2 cellular contexts compared by ENCODE assay signal in the genomic region with DNA sequence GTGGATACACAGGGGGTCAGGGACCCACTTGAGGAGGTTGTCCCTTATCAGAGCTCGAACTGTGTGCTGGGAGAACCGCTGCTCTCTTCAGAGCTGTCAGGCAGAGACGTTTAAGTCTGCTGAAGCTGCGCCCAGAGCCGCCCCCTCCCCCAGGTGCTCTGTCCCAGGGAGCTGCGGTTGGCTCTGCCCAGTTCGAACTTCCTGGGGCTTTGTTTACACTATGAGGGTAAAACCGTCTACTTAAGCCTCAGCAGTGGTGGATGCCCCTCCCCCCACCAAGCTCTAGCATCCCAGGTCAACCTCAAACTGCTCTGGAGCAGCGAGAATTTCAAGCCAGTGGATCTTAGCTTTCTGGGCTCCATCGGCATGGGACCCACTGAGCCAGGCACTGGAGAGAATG.
TF ChIP-seq lines count a peak whose summit lies in the region.

No MANE protein-coding gene starts in this region.

TF ChIP-seq in K562, 482 proteins besides CTCF, POLR2A, EP300 and RAD21:
- 0 out of 2 replicates have a peak, but pooled peaks have one; percentile 26 for TF ChIP-seq ZBTB7A (IDR thresholded peaks at IDR 0.05; ENCODE audit: borderline replicate concordance, control insufficient read depth, low read depth, low read length)
- no peak for TF ChIP-seq MITF (IDR thresholded peaks at IDR 0.05)
TF ChIP-seq in K562: peak in this region for 1.

TF ChIP-seq in HepG2, 621 proteins besides CTCF, POLR2A, EP300 and RAD21:
- no peak for TF ChIP-seq CREBL2 (CRISPR knock-in tag; IDR thresholded peaks at IDR 0.05; ENCODE audit: borderline replicate concordance)
- no peak for TF ChIP-seq SSRP1 (CRISPR knock-in tag; IDR thresholded peaks at IDR 0.05)
- TF ChIP-seq NFKB2 (CRISPR knock-in tag; IDR thresholded peaks at IDR 0.05; ENCODE audit: borderline replicate concordance) = no peak
- TF ChIP-seq ZNF564 (CRISPR knock-in tag; IDR thresholded peaks at IDR 0.05) = no peak
- no peak for TF ChIP-seq RARA (CRISPR knock-in tag; IDR thresholded peaks at IDR 0.05)
- no peak for TF ChIP-seq SP2 (CRISPR knock-in tag; IDR thresholded peaks at IDR 0.05)
- TF ChIP-seq REL (CRISPR knock-in tag; conservative IDR thresholded peaks at IDR 0.05) = no peak
- no peak for TF ChIP-seq MAFF (IDR thresholded peaks at IDR 0.05; ENCODE audit: low read depth, low read length)
